In the genomic region with DNA sequence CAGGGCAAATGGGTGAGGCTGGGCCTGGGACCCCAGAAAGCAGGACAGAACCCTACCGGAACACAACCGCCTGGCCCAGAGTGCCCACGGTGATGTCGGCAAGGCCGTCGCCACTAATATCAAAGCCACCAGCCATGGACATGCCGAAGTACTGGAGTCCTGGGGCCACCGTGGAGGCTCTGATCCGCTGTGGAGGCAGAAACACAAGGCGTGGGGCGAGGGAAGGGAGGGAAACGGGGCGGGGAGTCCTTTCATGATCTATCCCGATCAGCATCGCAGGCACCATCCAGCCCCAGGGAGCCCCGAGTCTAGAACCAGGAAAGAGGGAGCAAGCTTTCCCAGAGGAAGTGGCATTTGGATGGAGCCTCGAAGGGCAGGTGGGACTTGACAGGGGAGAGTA, we compare ENCODE assay signal across 18 cellular contexts. TPM values are rescaled to one million over a fixed set of nuclear protein-coding genes. Genes with fewer than 3 reads are reported as not detected.
DNase-seq lines count a peak whose midpoint lies in the region; ATAC-seq and TF ChIP-seq lines count a peak whose summit lies in the region.
"Had no signal": no experiment of that assay in that cellular context is flagged by ENCODE, and none has a peak within 500 bp of the region (broad histone marks: within the 10 kb centered on the region; RNA-seq: fewer than 3 reads in every experiment).

No MANE protein-coding gene starts in this region.

- H3K9me2 ChIP-seq in hepatocyte (replicated peaks; ENCODE audit: insufficient read depth): no peaks in the 10 kb centered on the region

- POLR2A ChIA-PET in CD8-positive, alpha-beta T cell (lab: Charles Lee): interaction anchor here (1.0 to 1.2 kb wide), 6 partner anchors 11 to 95 kb away, joined by 3 to 6 read pairs (median 4); partner anchors contain the start of gene NCBP3
- POLR2A ChIA-PET in activated CD8-positive, alpha-beta T cell treated with anti-CD3 and anti-CD28 coated beads, Interleukin-2, amount 10 ng/mL, durations not matched to agents 7 days and 5 days (lab: Charles Lee): no interaction called here

- CTCF ChIA-PET in CD8-positive, alpha-beta T cell (lab: Charles Lee): interaction anchor here (1.2 to 6.1 kb wide), 5 partner anchors 12 to 76 kb away, joined by 3 to 69 read pairs (median 4); no protein-coding TSS in a partner anchor
- CTCF ChIA-PET in activated CD8-positive, alpha-beta T cell treated with anti-CD3 and anti-CD28 coated beads, Interleukin-2, amount 10 ng/mL, durations not matched to agents 7 days and 5 days (lab: Charles Lee): interaction anchor here (1.4 to 2.8 kb wide), 3 partner anchors 8 to 76 kb away, joined by 4 to 34 read pairs (median 16); no protein-coding TSS in a partner anchor

- no peaks in the 10 kb centered on the region for H3K9me3 ChIP-seq in CD4-positive, CD25-positive, alpha-beta regulatory T cell (ENCODE audit: control insufficient read depth in 2 of 2, low read length in 2 of 2)
- H3K9me3 ChIP-seq in CD8-positive, alpha-beta T cell (ENCODE audit: low read length): no peaks in the 10 kb centered on the region
- H3K9me3 ChIP-seq in right atrium auricular region (no peaks in the 10 kb centered on the region), hepatocyte (ENCODE audit: low read depth) (no peaks in the 10 kb centered on the region)
- H3K9me3 ChIP-seq: colonic mucosa, testis, uterus had no signal

- intact Hi-C loops in CD8-positive, alpha-beta T cell (cut with DNase I, micrococcal nuclease): loop anchor here in 1 of 2 experiments (2.0 to 5.0 kb wide), 2 partner anchors 21 to 47 kb away; no protein-coding TSS in a partner anchor
- intact Hi-C loops in natural killer cell (cut with micrococcal nuclease): no loop called here

- H4K20me1 ChIP-seq in hepatocyte (ENCODE audit: insufficient read depth, poor library complexity, severe bottlenecking): no peaks in the 10 kb centered on the region

- no peaks in the 10 kb centered on the region for H3K9me3 Mint-ChIP-seq in CD4-positive, CD25-positive, alpha-beta regulatory T cell
- no peaks in the 10 kb centered on the region for H3K9me3 Mint-ChIP-seq in CD8-positive, alpha-beta T cell
- H3K9me3 Mint-ChIP-seq in activated CD8-positive, alpha-beta T cell treated with anti-CD3 and anti-CD28 coated beads, Interleukin-2, amount 10 ng/mL, durations not matched to agents 7 days and 5 days (ENCODE audit: insufficient read depth): no peaks in the 10 kb centered on the region
- H3K9me3 Mint-ChIP-seq in natural killer cell: no peaks in the 10 kb centered on the region

- peak overlapping the region; percentile 63 to 94 (median 71) for H3K27ac Mint-ChIP-seq in CD4-positive, CD25-positive, alpha-beta regulatory T cell
- peak overlapping the region; percentile 90 for H3K27ac Mint-ChIP-seq in CD8-positive, alpha-beta T cell
- H3K27ac Mint-ChIP-seq in activated CD8-positive, alpha-beta T cell treated with anti-CD3 and anti-CD28 coated beads, Interleukin-2, amount 10 ng/mL, durations not matched to agents 7 days and 5 days: peak overlapping the region; percentile 86
- peak overlapping the region in 1 of 2 donors; percentile 58 for H3K27ac Mint-ChIP-seq in natural killer cell
- H3K27ac Mint-ChIP-seq: progenitor cell of endocrine pancreas had no signal

- H3K79me2 ChIP-seq in hepatocyte: no peaks in the 10 kb centered on the region

- no peak overlapping the region for H3K27ac ChIP-seq in CD4-positive, CD25-positive, alpha-beta regulatory T cell (ENCODE audit: insufficient read depth, low read length, poor library complexity, severe bottlenecking)
- H3K27ac ChIP-seq in CD8-positive, alpha-beta T cell (ENCODE audit: low read depth, low read length): no peak overlapping the region
- H3K27ac ChIP-seq in right atrium auricular region (no peak overlapping the region), hepatocyte (no peak overlapping the region)
- H3K27ac ChIP-seq: colonic mucosa, testis, uterus had no signal

- H3K4me3 Mint-ChIP-seq in CD4-positive, CD25-positive, alpha-beta regulatory T cell: peak overlapping the region in 2 of 4 donors; percentile 46 to 89
- H3K4me3 Mint-ChIP-seq in CD8-positive, alpha-beta T cell: peak overlapping the region; percentile 80
- H3K4me3 Mint-ChIP-seq in activated CD8-positive, alpha-beta T cell treated with anti-CD3 and anti-CD28 coated beads, Interleukin-2, amount 10 ng/mL, durations not matched to agents 7 days and 5 days: no peak overlapping the region
- peak overlapping the region; percentile 60 for H3K4me3 Mint-ChIP-seq in natural killer cell

- H3K36me3 Mint-ChIP-seq in CD4-positive, CD25-positive, alpha-beta regulatory T cell: no peaks in the 10 kb centered on the region
- peaks cover 2% of the 10 kb centered on the region for H3K36me3 Mint-ChIP-seq in CD8-positive, alpha-beta T cell
- no peaks in the 10 kb centered on the region for H3K36me3 Mint-ChIP-seq in activated CD8-positive, alpha-beta T cell treated with anti-CD3 and anti-CD28 coated beads, Interleukin-2, amount 10 ng/mL, durations not matched to agents 7 days and 5 days (ENCODE audit: low read depth)
- H3K36me3 Mint-ChIP-seq in natural killer cell: no peaks in the 10 kb centered on the region

- peaks cover 30% of the 10 kb centered on the region for H3K4me1 ChIP-seq in CD4-positive, CD25-positive, alpha-beta regulatory T cell (ENCODE audit: control insufficient read depth, insufficient read depth, low read length, poor library complexity, severe bottlenecking)
- peaks cover 31% of the 10 kb centered on the region for H3K4me1 ChIP-seq in CD8-positive, alpha-beta T cell (ENCODE audit: insufficient read depth, low read length)
- H3K4me1 ChIP-seq in right atrium auricular region (peaks cover 0 to 9% of the 10 kb centered on the region in 2 donors), hepatocyte (ENCODE audit: insufficient read depth) (no peaks in the 10 kb centered on the region)
- H3K4me1 ChIP-seq: colonic mucosa, uterus had no signal

- H3K36me3 ChIP-seq in CD4-positive, CD25-positive, alpha-beta regulatory T cell (ENCODE audit: control insufficient read depth, insufficient read depth, low read length): no peaks in the 10 kb centered on the region
- H3K36me3 ChIP-seq in CD8-positive, alpha-beta T cell (ENCODE audit: insufficient read depth, low read length): no peaks in the 10 kb centered on the region
- H3K36me3 ChIP-seq in right atrium auricular region (no peaks in the 10 kb centered on the region), hepatocyte (replicated peaks; ENCODE audit: insufficient read depth, low read depth) (no peaks in the 10 kb centered on the region)
- H3K36me3 ChIP-seq: colonic mucosa, uterus had no signal

- H3K4me1 Mint-ChIP-seq in CD4-positive, CD25-positive, alpha-beta regulatory T cell: peaks cover 0 to 44% (median 17%) of the 10 kb centered on the region in 4 donors
- H3K4me1 Mint-ChIP-seq in CD8-positive, alpha-beta T cell (ENCODE audit: low read depth): peaks cover 45% of the 10 kb centered on the region
- peaks cover 50% of the 10 kb centered on the region for H3K4me1 Mint-ChIP-seq in activated CD8-positive, alpha-beta T cell treated with anti-CD3 and anti-CD28 coated beads, Interleukin-2, amount 10 ng/mL, durations not matched to agents 7 days and 5 days (ENCODE audit: low read depth)
- peaks cover 0 to 23% of the 10 kb centered on the region in 2 donors for H3K4me1 Mint-ChIP-seq in natural killer cell

- WGBS in hepatocyte (ENCODE audit: low lambda C conversion rate, missing lambda C conversion rate): 97% methylated on average over 15 of the region's 17 CpGs

- no peaks in the 10 kb centered on the region for H3K27me3 ChIP-seq in CD4-positive, CD25-positive, alpha-beta regulatory T cell (ENCODE audit: control insufficient read depth, insufficient read depth, low read length)
- no peaks in the 10 kb centered on the region for H3K27me3 ChIP-seq in CD8-positive, alpha-beta T cell (ENCODE audit: insufficient read depth, low read length)
- no peaks in the 10 kb centered on the region for H3K27me3 ChIP-seq in right atrium auricular region
- no peaks in the 10 kb centered on the region for H3K27me3 ChIP-seq in hepatocyte
- H3K27me3 ChIP-seq: colonic mucosa, testis had no signal

- H3K4me3 ChIP-seq in CD4-positive, CD25-positive, alpha-beta regulatory T cell (ENCODE audit: low read depth, low read length): no peak overlapping the region
- H3K4me3 ChIP-seq in CD8-positive, alpha-beta T cell (ENCODE audit: low read depth, low read length): no peak overlapping the region
- H3K4me3 ChIP-seq in right atrium auricular region (no peak overlapping the region), hepatocyte (no peak overlapping the region)
- H3K4me3 ChIP-seq: colonic mucosa, lung, testis, uterus had no signal

- peaks cover 4% of the 10 kb centered on the region for H3K27me3 Mint-ChIP-seq in CD4-positive, CD25-positive, alpha-beta regulatory T cell
- no peaks in the 10 kb centered on the region for H3K27me3 Mint-ChIP-seq in CD8-positive, alpha-beta T cell (ENCODE audit: low read depth)
- peaks cover 5% of the 10 kb centered on the region for H3K27me3 Mint-ChIP-seq in activated CD8-positive, alpha-beta T cell treated with anti-CD3 and anti-CD28 coated beads, Interleukin-2, amount 10 ng/mL, durations not matched to agents 7 days and 5 days (ENCODE audit: low read depth)
- peaks cover 0 to 2% of the 10 kb centered on the region in 2 donors for H3K27me3 Mint-ChIP-seq in natural killer cell (ENCODE audit: low read depth in 2 of 2)

- H2AFZ ChIP-seq in hepatocyte: no peak overlapping the region

- TF ChIP-seq CTCF in CD8-positive, alpha-beta T cell (IDR thresholded peaks at IDR 0.05): no peak
- TF ChIP-seq CTCF in natural killer cell (IDR thresholded peaks at IDR 0.05) (no peak), right atrium auricular region (IDR thresholded peaks at IDR 0.05) (no peak), hepatocyte (IDR thresholded peaks at IDR 0.05; ENCODE audit: poor library complexity) (no peak)

- no peak for DNase-seq in CD4-positive, CD25-positive, alpha-beta regulatory T cell
- DNase-seq in CD8-positive, alpha-beta T cell: no peak
- DNase-seq in activated CD8-positive, alpha-beta T cell treated with anti-CD3 and anti-CD28 coated beads, Interleukin-2, amount 10 ng/mL, durations not matched to agents 7 days and 5 days: no peak
- DNase-seq in natural killer cell: no peak
- DNase-seq in right atrium auricular region (ENCODE audit: low spot score): no peak
- DNase-seq in hepatocyte (ENCODE audit: low spot score): no peak
- DNase-seq: colonic mucosa, DMS 273 treated with DMSO at 0.1 percent for 48 hours, erythroblast, NCI-H1048, NCI-H1694 treated with DMSO at 0.1 percent for 48 hours, NCI-H510A treated with DMSO at 0.1 percent for 48 hours, testis, uterus had no signal

- no peak for ATAC-seq in CD4-positive, CD25-positive, alpha-beta regulatory T cell (ENCODE audit: low read depth in 2 of 2)
- ATAC-seq in CD8-positive, alpha-beta T cell: no peak
- ATAC-seq in activated CD8-positive, alpha-beta T cell treated with anti-CD3 and anti-CD28 coated beads, Interleukin-2, amount 10 ng/mL, durations not matched to agents 7 days and 5 days: no peak
- ATAC-seq in natural killer cell: no peak
- no peak for ATAC-seq in HG02840 (IDR thresholded peaks at IDR 0.05; ENCODE audit: low FRiP score, unreplicated experiment)
- ATAC-seq: Right ventricle myocardium inferior had no signal

- no peak overlapping the region for H3K4me2 ChIP-seq in hepatocyte

RNA-seq across cellular contexts. Expression of gene HASPIN, which starts 26.6 kb away (rescaled TPM):
- total RNA-seq in CD4-positive, CD25-positive, alpha-beta regulatory T cell: 0.27 TPM
- under 1 TPM; 0.07 to 0.53 (median 0.34) TPM for polyA plus RNA-seq in CD4-positive, CD25-positive, alpha-beta regulatory T cell
- total RNA-seq in CD8-positive, alpha-beta T cell: under 1 TPM; 0.38 to 0.58 TPM
- total RNA-seq in activated CD8-positive, alpha-beta T cell treated with anti-CD3 and anti-CD28 coated beads, Interleukin-2, amount 10 ng/mL, durations not matched to agents 7 days and 5 days: 10 to 100 TPM; 27.0 to 28.1 TPM
- total RNA-seq in natural killer cell (under 1 TPM; 0.33 to 0.79 (median 0.70) TPM), right atrium auricular region (not detected), hepatocyte (1.3 and 1.5 TPM in 2 replicates)
- 0.54 and 1.1 TPM in 2 replicates for polyA plus RNA-seq in hepatocyte

RNA-seq across cellular contexts. Expression of gene ITGAE, which starts 50.7 kb away (rescaled TPM):
- total RNA-seq in CD4-positive, CD25-positive, alpha-beta regulatory T cell: 14.2 TPM
- 10 to 100 TPM; 32.5 to 46.4 (median 38.9) TPM for polyA plus RNA-seq in CD4-positive, CD25-positive, alpha-beta regulatory T cell
- 10 to 100 TPM; 23.0 to 25.7 TPM for total RNA-seq in CD8-positive, alpha-beta T cell
- total RNA-seq in activated CD8-positive, alpha-beta T cell treated with anti-CD3 and anti-CD28 coated beads, Interleukin-2, amount 10 ng/mL, durations not matched to agents 7 days and 5 days: 10 to 100 TPM; 22.9 to 23.2 TPM
- total RNA-seq in natural killer cell: 10 to 100 TPM; 12.8 to 13.8 (median 13.8) TPM
- total RNA-seq in right atrium auricular region: 10 to 100 TPM; 23.4 to 26.1 TPM
- total RNA-seq in hepatocyte: 28.1 and 46.7 TPM in 2 replicates
- 53.0 and 77.0 TPM in 2 replicates for polyA plus RNA-seq in hepatocyte

RNA-seq across cellular contexts. Expression of gene P2RX5, which starts 54.3 kb away (rescaled TPM):
- 16.7 TPM for total RNA-seq in CD4-positive, CD25-positive, alpha-beta regulatory T cell
- polyA plus RNA-seq in CD4-positive, CD25-positive, alpha-beta regulatory T cell: 10 to 100 TPM; 11.8 to 21.0 (median 14.5) TPM
- 10 to 100 TPM; 15.3 to 18.7 TPM for total RNA-seq in CD8-positive, alpha-beta T cell
- total RNA-seq in activated CD8-positive, alpha-beta T cell treated with anti-CD3 and anti-CD28 coated beads, Interleukin-2, amount 10 ng/mL, durations not matched to agents 7 days and 5 days: 1 to 10 TPM; 7.8 to 8.1 TPM
- total RNA-seq in natural killer cell (10 to 100 TPM in 1 of 3 donors, 1 to 10 TPM in 2; 7.8 to 15.4 (median 9.2) TPM), right atrium auricular region (1 to 10 TPM; 5.4 to 8.1 TPM), hepatocyte (0.36 TPM in 1 of 2 replicates, not detected in the other)
- polyA plus RNA-seq in hepatocyte: 0.32 TPM in 1 of 2 replicates, not detected in the other

Comparison
In these comparisons a context has a peak if more than half of its experiments do, and no peak if none do; other contexts are left out.
1. RNA of gene HASPIN, which starts 26.6 kb away (total RNA-seq): 27.0 to 28.1 TPM in activated CD8-positive, alpha-beta T cell treated with anti-CD3 and anti-CD28 coated beads, Interleukin-2, amount 10 ng/mL, durations not matched to agents 7 days and 5 days; 1.3 to 1.5 TPM in hepatocyte, 0.33 to 0.79 TPM in natural killer cell, 0.38 to 0.58 TPM in CD8-positive, alpha-beta T cell, 0.27 TPM in CD4-positive, CD25-positive, alpha-beta regulatory T cell (single experiment) and not detected in right atrium auricular region; every median in the first group is over 10 times any median in the second.